1 cellular context compared by ENCODE assay signal in the genomic region with DNA sequence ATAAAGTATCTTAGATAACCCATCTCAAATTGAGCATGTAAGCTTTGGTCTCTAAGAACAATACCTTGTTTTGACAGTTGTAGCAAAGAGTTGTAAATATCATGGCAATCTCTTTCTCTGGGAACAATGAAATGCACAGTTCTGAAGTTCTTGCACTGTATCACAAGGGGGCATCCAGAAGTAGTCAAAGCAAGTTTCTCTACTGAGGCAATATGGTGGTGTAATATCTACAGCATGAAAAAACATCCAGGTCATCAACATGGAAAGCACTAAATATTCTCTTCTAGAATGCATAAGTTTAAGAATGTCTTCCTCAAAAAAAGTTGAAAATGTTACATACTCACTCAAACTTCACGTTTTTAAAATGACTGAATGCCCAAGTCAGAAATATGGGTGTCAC.
TF ChIP-seq lines count a peak whose summit lies in the region.

No MANE protein-coding gene starts in this region.

TF ChIP-seq in IMR-90, 13 proteins besides CTCF, POLR2A, EP300 and RAD21:
- peak; percentile 33; the same call in 1 of the 2 replicates for TF ChIP-seq SMC3 (IDR thresholded peaks at IDR 0.05; ENCODE audit: low read depth, low read length)
- TF ChIP-seq CEBPB (IDR thresholded peaks at IDR 0.05; ENCODE audit: low read depth, low read length), result 0 out of 2 replicates have a peak, but pooled peaks have one; percentile 4
- TF ChIP-seq ELK1 (IDR thresholded peaks at IDR 0.05; ENCODE audit: borderline replicate concordance, low read depth, low read length), result no peak
